ENCODE assay signal across 8 cellular contexts in genomic region chr4:9703391-9703790, GRCh38.
DNase-seq lines count a peak whose midpoint lies in the region; ATAC-seq lines count a peak whose summit lies in the region.

No MANE protein-coding gene starts in this region.

- DNase-seq in DMS153 treated with DMSO at 0.1 percent for 48 hours (lab: John Stamatoyannopoulos, UW; ENCODE audit: unreplicated experiment) (peak; percentile 28), RKO (ENCODE audit: low spot score) (peak; percentile 49), hippocampal formation (lab: John Stamatoyannopoulos, UW) (peak; percentile 2 to 41)
- peak; percentile 94 for DNase-seq in Jurkat, Clone E6-1 (ENCODE audit: low read depth, low spot score)
- DNase-seq in activated naive CD4-positive, alpha-beta T cell treated with Interleukin-2 at 50 U/mL for 16 hours, result peak; percentile 66
- DNase-seq in stimulated activated CD4-positive, alpha-beta T cell treated with anti-CD3 and anti-CD28 coated beads, Interleukin-15, amount 100 ng/mL, for 24 hours, result peak; percentile 76

- H3K4me3 ChIP-seq in Jurkat, Clone E6-1 (ENCODE audit: low read length), result no peak overlapping the region

- ATAC-seq in GM18517 (IDR thresholded peaks at IDR 0.05; ENCODE audit: unreplicated experiment) (no peak), HG03095 (IDR thresholded peaks at IDR 0.05; ENCODE audit: unreplicated experiment) (no peak)

Comparison
In these comparisons a context has a peak if more than half of its experiments do, and no peak if none do; other contexts are left out.
1. DNase-seq: peak in every context shown above with its lines; median percentile 94 in Jurkat, Clone E6-1; 76 in stimulated activated CD4-positive, alpha-beta T cell treated with anti-CD3 and anti-CD28 coated beads, Interleukin-15, amount 100 ng/mL, for 24 hours; 66 in activated naive CD4-positive, alpha-beta T cell treated with Interleukin-2 at 50 U/mL for 16 hours; 49 in RKO; 28 in DMS153 treated with DMSO at 0.1 percent for 48 hours; 22 in hippocampal formation.